In genomic region chr1:16138772-16139221, GRCh38 we compare ENCODE assay signal across 12 cellular contexts. TPM values are rescaled to one million over a fixed set of nuclear protein-coding genes. Genes with fewer than 3 reads are reported as not detected.
A peak's percentile ranks its signal among the peaks of the same experiment; 100 is the strongest.
DNase-seq lines count a peak whose midpoint lies in the region; ATAC-seq and TF ChIP-seq lines count a peak whose summit lies in the region.
"Had no signal": no experiment of that assay in that cellular context is flagged by ENCODE, and none has a peak within 500 bp of the region (broad histone marks: within the 10 kb centered on the region; RNA-seq: fewer than 3 reads in every experiment).

No MANE protein-coding gene starts in this region.

- CTCF ChIA-PET in RWPE1 (lab: Yijun Ruan, JAX): no interaction called here

- no peak overlapping the region for H3K4me3 Mint-ChIP-seq in osteocyte (ENCODE audit: unreplicated experiment)
- H3K4me3 Mint-ChIP-seq in activated T-helper 2 cell treated with anti-CD3 and anti-CD28 coated beads, Interferon-gamma antibody, Interleukin-2, Interleukin-4, amounts not matched to agents 10 μg/mL and 5 μg/mL and 100 μg/mL, durations not matched to agents 14 hours and 24 hours and 36 hours (ENCODE audit: low read depth): no peak overlapping the region
- H3K4me3 Mint-ChIP-seq: activated T-cell treated with anti-CD3 and anti-CD28 coated beads, Interleukin-2, amount 50 U/mL, for 72 hours; central memory CD8-positive, alpha-beta T cell; naive thymus-derived CD4-positive, alpha-beta T cell had no signal

- WGBS in esophagus squamous epithelium, 2 donors: 68 to 93% methylated on average over 5 to 8 of the region's 9 CpGs

- peaks cover 37% of the 10 kb centered on the region for H3K36me3 Mint-ChIP-seq in osteocyte (ENCODE audit: unreplicated experiment)
- H3K36me3 Mint-ChIP-seq in activated T-helper 2 cell treated with anti-CD3 and anti-CD28 coated beads, Interferon-gamma antibody, Interleukin-2, Interleukin-4, amounts not matched to agents 10 μg/mL and 5 μg/mL and 100 μg/mL, durations not matched to agents 14 hours and 24 hours and 36 hours (ENCODE audit: low read depth): no peaks in the 10 kb centered on the region
- H3K36me3 Mint-ChIP-seq: naive thymus-derived CD4-positive, alpha-beta T cell had no signal

- peaks cover 49% of the 10 kb centered on the region for H3K4me1 Mint-ChIP-seq in osteocyte (ENCODE audit: unreplicated experiment)
- peaks cover 10% of the 10 kb centered on the region for H3K4me1 Mint-ChIP-seq in activated T-helper 2 cell treated with anti-CD3 and anti-CD28 coated beads, Interferon-gamma antibody, Interleukin-2, Interleukin-4, amounts not matched to agents 10 μg/mL and 5 μg/mL and 100 μg/mL, durations not matched to agents 14 hours and 24 hours and 36 hours (ENCODE audit: low read depth)

- no peak for TF ChIP-seq POLR2A in esophagus squamous epithelium (IDR thresholded peaks at IDR 0.05)

- H3K27ac ChIP-seq in RWPE1 (peak overlapping the region; percentile 99), esophagus squamous epithelium (peak overlapping the region; percentile 50 to 91 (median 81))

- peak overlapping the region; percentile 86 for H3K27ac Mint-ChIP-seq in osteocyte (ENCODE audit: unreplicated experiment)
- no peak overlapping the region for H3K27ac Mint-ChIP-seq in activated T-helper 2 cell treated with anti-CD3 and anti-CD28 coated beads, Interferon-gamma antibody, Interleukin-2, Interleukin-4, amounts not matched to agents 10 μg/mL and 5 μg/mL and 100 μg/mL, durations not matched to agents 14 hours and 24 hours and 36 hours
- H3K27ac Mint-ChIP-seq: activated T-cell treated with anti-CD3 and anti-CD28 coated beads, Interleukin-2, amount 50 U/mL, for 72 hours had no signal

- no peaks in the 10 kb centered on the region for H3K9me3 ChIP-seq in esophagus squamous epithelium

- H3K4me1 ChIP-seq in esophagus squamous epithelium: peaks cover 30 to 56% (median 45%) of the 10 kb centered on the region in 3 donors

- peaks cover 35 to 94% (median 52%) of the 10 kb centered on the region in 3 donors for H3K36me3 ChIP-seq in esophagus squamous epithelium

- no peak for ATAC-seq in HG03442 (IDR thresholded peaks at IDR 0.05; ENCODE audit: unreplicated experiment)
- ATAC-seq: naive thymus-derived CD4-positive, alpha-beta T cell had no signal

- no peaks in the 10 kb centered on the region for H3K9me3 Mint-ChIP-seq in osteocyte (ENCODE audit: unreplicated experiment)
- H3K9me3 Mint-ChIP-seq in activated T-helper 2 cell treated with anti-CD3 and anti-CD28 coated beads, Interferon-gamma antibody, Interleukin-2, Interleukin-4, amounts not matched to agents 10 μg/mL and 5 μg/mL and 100 μg/mL, durations not matched to agents 14 hours and 24 hours and 36 hours: no peaks in the 10 kb centered on the region
- H3K9me3 Mint-ChIP-seq: activated T-cell treated with anti-CD3 and anti-CD28 coated beads, Interleukin-2, amount 50 U/mL, for 72 hours; central memory CD8-positive, alpha-beta T cell; naive thymus-derived CD4-positive, alpha-beta T cell had no signal

- DNase-seq in ELR (ENCODE audit: low read depth) (peak; percentile 84), RWPE1 (ENCODE audit: low spot score) (no peak), esophagus squamous epithelium (lab: John Stamatoyannopoulos, UW) (no peak), osteocyte (ENCODE audit: extremely low spot score, unreplicated experiment) (no peak), amniotic stem cell (lab: John Stamatoyannopoulos, UW) (no peak)
- DNase-seq in activated T-helper 2 cell treated with anti-CD3 and anti-CD28 coated beads, Interferon-gamma antibody, Interleukin-2, Interleukin-4, amounts not matched to agents 10 μg/mL and 5 μg/mL and 100 μg/mL, durations not matched to agents 14 hours and 24 hours and 36 hours (ENCODE audit: low spot score): no peak
- no peak for DNase-seq in stimulated activated CD4-positive, alpha-beta T cell treated with anti-CD3 and anti-CD28 coated beads, Interleukin-1b, Interleukin-23, amount 100 ng/mL, for 48 hours
- DNase-seq: glutamatergic neuron; naive thymus-derived CD4-positive, alpha-beta T cell had no signal

- no peak for TF ChIP-seq CTCF in RWPE1 (conservative IDR thresholded peaks at IDR 0.05; ENCODE audit: low read depth)
- no peak for TF ChIP-seq CTCF in esophagus squamous epithelium (IDR thresholded peaks at IDR 0.05)
- TF ChIP-seq CTCF in osteocyte (IDR thresholded peaks at IDR 0.05): no peak

- no peaks in the 10 kb centered on the region for H3K27me3 Mint-ChIP-seq in osteocyte (ENCODE audit: unreplicated experiment)
- H3K27me3 Mint-ChIP-seq in activated T-helper 2 cell treated with anti-CD3 and anti-CD28 coated beads, Interferon-gamma antibody, Interleukin-2, Interleukin-4, amounts not matched to agents 10 μg/mL and 5 μg/mL and 100 μg/mL, durations not matched to agents 14 hours and 24 hours and 36 hours (ENCODE audit: low read depth): peaks cover 2% of the 10 kb centered on the region
- H3K27me3 Mint-ChIP-seq: central memory CD8-positive, alpha-beta T cell had no signal

- intact Hi-C loops in esophagus squamous epithelium (cut with DNase I): no loop called here
- intact Hi-C loops in activated T-helper 2 cell treated with anti-CD3 and anti-CD28 coated beads, Interferon-gamma antibody, Interleukin-2, Interleukin-4, amounts not matched to agents 10 μg/mL and 5 μg/mL and 100 μg/mL, durations not matched to agents 14 hours and 24 hours and 36 hours (cut with micrococcal nuclease): no loop called here

- POLR2A ChIA-PET in RWPE1 (lab: Yijun Ruan, JAX; ENCODE audit: low non-redundant PET): no interaction called here

- no peaks in the 10 kb centered on the region for H3K27me3 ChIP-seq in esophagus squamous epithelium

- no peak overlapping the region for H3K4me3 ChIP-seq in esophagus squamous epithelium

RNA-seq across cellular contexts. Expression of gene EPHA2, which starts 17.1 kb away (rescaled TPM):
- total RNA-seq in esophagus squamous epithelium (100 to 1,000 TPM in 3 of 4 donors, 10 to 100 TPM in 1; 87.5 to 225 (median 137) TPM), osteocyte (152 and 155 TPM in 2 replicates)
- total RNA-seq in activated T-helper 2 cell treated with anti-CD3 and anti-CD28 coated beads, Interferon-gamma antibody, Interleukin-2, Interleukin-4, amounts not matched to agents 10 μg/mL and 5 μg/mL and 100 μg/mL, durations not matched to agents 14 hours and 24 hours and 36 hours: not detected in 2 replicates

Comparison
In these comparisons a context has a peak if more than half of its experiments do, and no peak if none do; other contexts are left out.
1. RNA of gene EPHA2, which starts 17.1 kb away (total RNA-seq): 87.5 to 225 TPM in esophagus squamous epithelium and 152 to 155 TPM in osteocyte; not detected in activated T-helper 2 cell treated with anti-CD3 and anti-CD28 coated beads, Interferon-gamma antibody, Interleukin-2, Interleukin-4, amounts not matched to agents 10 μg/mL and 5 μg/mL and 100 μg/mL, durations not matched to agents 14 hours and 24 hours and 36 hours; every median in the first group is over 10 times any median in the second.